1 cellular context compared by ENCODE assay signal in genomic region chr19:38207543-38207942, GRCh38.
A peak's percentile ranks its signal among the peaks of the same experiment; 100 is the strongest.
TF ChIP-seq lines count a peak whose summit lies in the region.

No MANE protein-coding gene starts in this region.

TF ChIP-seq in HEK293, 187 proteins besides CTCF, POLR2A, EP300 and RAD21 (continued from another document):
- no peak for TF ChIP-seq PRDM6 (tag by site-specific recombination; IDR thresholded peaks at IDR 0.05)
- TF ChIP-seq ZBTB44 (tag by site-specific recombination; IDR thresholded peaks at IDR 0.05) = no peak
- TF ChIP-seq ZNF366 (tag by site-specific recombination; conservative IDR thresholded peaks at IDR 0.05) = no peak
- TF ChIP-seq ZNF558 (tag by site-specific recombination; IDR thresholded peaks at IDR 0.05) = no peak
- TF ChIP-seq ZNF521 (tag by site-specific recombination; IDR thresholded peaks at IDR 0.05) = no peak
- TF ChIP-seq ZNF571 (tag by site-specific recombination; IDR thresholded peaks at IDR 0.05) = no peak
- no peak for TF ChIP-seq OSR2 (tag by site-specific recombination; IDR thresholded peaks at IDR 0.05)
- no peak for TF ChIP-seq TSHZ1 (tag by site-specific recombination; IDR thresholded peaks at IDR 0.05; ENCODE audit: borderline replicate concordance)
- no peak for TF ChIP-seq REPIN1 (tag by site-specific recombination; IDR thresholded peaks at IDR 0.05; ENCODE audit: low read depth)
- TF ChIP-seq ZNF785 (tag by site-specific recombination; IDR thresholded peaks at IDR 0.05) = no peak
- TF ChIP-seq ZNF600 (tag by site-specific recombination; IDR thresholded peaks at IDR 0.05) = 0 out of 2 replicates have a peak, but pooled peaks have one; percentile 35
- no peak for TF ChIP-seq KLF7 (tag by site-specific recombination; IDR thresholded peaks at IDR 0.05; ENCODE audit: borderline replicate concordance)
- TF ChIP-seq ZNF555 (tag by site-specific recombination; conservative IDR thresholded peaks at IDR 0.05) = no peak
- TF ChIP-seq GLIS1 (tag by site-specific recombination; IDR thresholded peaks at IDR 0.05) = no peak; the same call in 1 of the 2 replicates
- no peak for TF ChIP-seq OVOL3 (tag by site-specific recombination; IDR thresholded peaks at IDR 0.05)
- no peak for TF ChIP-seq ZSCAN4 (tag by site-specific recombination; IDR thresholded peaks at IDR 0.05)
